Comparison of ENCODE assay signal across 9 cellular contexts in genomic region chr9:135978650-135979461, GRCh38. TPM values are rescaled to one million over a fixed set of nuclear protein-coding genes. Genes with fewer than 3 reads are reported as not detected.
DNase-seq lines count a peak whose midpoint lies in the region; ATAC-seq and TF ChIP-seq lines count a peak whose summit lies in the region.
"Had no signal": no experiment of that assay in that cellular context is flagged by ENCODE, and none has a peak within 500 bp of the region (broad histone marks: within the 10 kb centered on the region; RNA-seq: fewer than 3 reads in every experiment).

No MANE protein-coding gene starts in this region.

- H3K27ac ChIP-seq in heart left ventricle, result no peak overlapping the region
- H3K27ac ChIP-seq in upper lobe of right lung, result no peak overlapping the region
- no peak overlapping the region for H3K27ac ChIP-seq in OCI-LY7 (ENCODE audit: low read depth, low read length, poor library complexity, severe bottlenecking)

- no peaks in the 10 kb centered on the region for H3K36me3 Mint-ChIP-seq in Calu3 (ENCODE audit: insufficient read depth, unreplicated experiment)

- no peak for TF ChIP-seq CTCF in heart left ventricle (IDR thresholded peaks at IDR 0.05)
- no peak for TF ChIP-seq CTCF in upper lobe of right lung (IDR thresholded peaks at IDR 0.05)
- TF ChIP-seq CTCF in Calu3 (IDR thresholded peaks at IDR 0.05; ENCODE audit: unreplicated experiment), result no peak
- TF ChIP-seq CTCF in OCI-LY7 (conservative IDR thresholded peaks at IDR 0.05; ENCODE audit: low read length), result no peak

- POLR2A ChIA-PET in OCI-LY7 (lab: Charles Lee), result no interaction called here

- DNase-seq in heart left ventricle (no peak), cardiac septum (ENCODE audit: low spot score) (no peak), hypothalamus (lab: John Stamatoyannopoulos, UW) (peak in 36 of 51 donors; percentile 15 to 70 (median 50)), upper lobe of right lung (no peak), NCI-H2196 (lab: John Stamatoyannopoulos, UW; ENCODE audit: unreplicated experiment) (no peak), Calu3 (no peak), OCI-LY7 (ENCODE audit: low spot score) (no peak)
- DNase-seq in activated T-cell treated with anti-CD3 and anti-CD28 coated beads, Interleukin-2, amount 50 U/mL, for 48 hours, result peak; percentile 33 to 49
- DNase-seq: NCI-H1930 had no signal

- 35 to 56% (median 42%) methylated on average over 11 to 19 of the region's 19 CpGs for WGBS in heart left ventricle, 4 donors

- ATAC-seq in heart left ventricle (peak in 3 of 4 donors; percentile 12 to 54 (median 29)), upper lobe of right lung (peak; percentile 36)

- H3K4me1 ChIP-seq in heart left ventricle, result peaks cover 0 to 15% (median 9%) of the 10 kb centered on the region in 12 donors
- H3K4me1 ChIP-seq in upper lobe of right lung, result peaks cover 9% of the 10 kb centered on the region
- no peaks in the 10 kb centered on the region for H3K4me1 ChIP-seq in OCI-LY7 (ENCODE audit: insufficient read depth, low read length, poor library complexity, severe bottlenecking)

- TF ChIP-seq POLR2A in heart left ventricle (IDR thresholded peaks at IDR 0.05), result no peak

- H3K36me3 ChIP-seq in heart left ventricle (no peaks in the 10 kb centered on the region), upper lobe of right lung (no peaks in the 10 kb centered on the region), OCI-LY7 (ENCODE audit: insufficient read depth, low read length) (no peaks in the 10 kb centered on the region)

- no peaks in the 10 kb centered on the region for H4K20me1 ChIP-seq in OCI-LY7 (ENCODE audit: insufficient read depth, low read length)

- H3K9me3 ChIP-seq in heart left ventricle, result no peaks in the 10 kb centered on the region
- H3K9me3 ChIP-seq in upper lobe of right lung, result no peaks in the 10 kb centered on the region
- H3K9me3 ChIP-seq in OCI-LY7 (ENCODE audit: low read length), result no peaks in the 10 kb centered on the region

- H2AFZ ChIP-seq in OCI-LY7 (ENCODE audit: low read length), result no peak overlapping the region

- no peaks in the 10 kb centered on the region for H3K9me3 Mint-ChIP-seq in Calu3 (ENCODE audit: low read depth, unreplicated experiment)

- no peak overlapping the region for H3K4me2 ChIP-seq in OCI-LY7 (ENCODE audit: low read length)

- BruUV-seq in Calu3 (replicated peaks; lab: Mats Ljungman, UMichigan) (no TSS peak), OCI-LY7 (replicated peaks; lab: Mats Ljungman, UMichigan) (no TSS peak)

- no peaks in the 10 kb centered on the region for H3K4me1 Mint-ChIP-seq in Calu3 (ENCODE audit: low read depth, unreplicated experiment)

- CTCF ChIA-PET in Calu3 (lab: Charles Lee), result no interaction called here
- CTCF ChIA-PET in OCI-LY7 (lab: Charles Lee; ENCODE audit: unreplicated experiment), result no interaction called here

- H3K27me3 ChIP-seq in heart left ventricle, result peaks cover 0 to 3% (median 0%) of the 10 kb centered on the region in 9 donors
- H3K27me3 ChIP-seq in upper lobe of right lung, result peaks cover 4% of the 10 kb centered on the region

- H3K4me3 ChIP-seq in heart left ventricle (no peak overlapping the region), upper lobe of right lung (no peak overlapping the region), OCI-LY7 (ENCODE audit: low read depth, low read length, poor library complexity, severe bottlenecking) (no peak overlapping the region)

- no peak overlapping the region for H3K4me3 Mint-ChIP-seq in Calu3 (ENCODE audit: low read depth, unreplicated experiment)

- no peaks in the 10 kb centered on the region for H3K9me2 ChIP-seq in OCI-LY7 (ENCODE audit: insufficient read depth, low read length)

- peaks cover 50% of the 10 kb centered on the region for H3K27me3 Mint-ChIP-seq in Calu3 (ENCODE audit: unreplicated experiment)

- intact Hi-C loops in heart left ventricle (cut with DNase I), result no loop called here
- intact Hi-C loops in cardiac septum (cut with DNase I), result no loop called here
- intact Hi-C loops in upper lobe of right lung (cut with DNase I), result no loop called here
- intact Hi-C loops in Calu3 (cut with micrococcal nuclease; ENCODE audit: unreplicated experiment), result no loop called here
- intact Hi-C loops in OCI-LY7 (cut with micrococcal nuclease; ENCODE audit: unreplicated experiment), result no loop called here

- H3K27ac Mint-ChIP-seq in Calu3 (ENCODE audit: unreplicated experiment), result no peak overlapping the region

- H3K79me2 ChIP-seq in OCI-LY7 (ENCODE audit: insufficient read depth, low read depth, low read length), result no peaks in the 10 kb centered on the region

RNA-seq across cellular contexts. Expression of gene UBAC1, which starts 17.7 kb away (rescaled TPM):
- total RNA-seq in heart left ventricle, result 100 to 1,000 TPM in 4 of 9 donors, 10 to 100 TPM in 5; 71.1 to 115 (median 87.6) TPM
- polyA plus RNA-seq in heart left ventricle, result 100 to 1,000 TPM; 100 to 140 TPM
- 90.3 TPM for total RNA-seq in cardiac septum
- 30.1 TPM for total RNA-seq in upper lobe of right lung
- total RNA-seq in Calu3 (2022), result 19.5 and 19.7 TPM in 2 replicates
- 59.2 and 75.7 TPM in 2 replicates for total RNA-seq in OCI-LY7 (2014; rRNA removed; shearing (Covaris generic))
- 42.3 and 42.4 TPM in 2 replicates for total RNA-seq in OCI-LY7 (2022)

Comparison
In these comparisons a context has a peak if more than half of its experiments do, and no peak if none do; other contexts are left out.
1. DNase-seq: peak in activated T-cell treated with anti-CD3 and anti-CD28 coated beads, Interleukin-2, amount 50 U/mL, for 48 hours (2 of 2) and hypothalamus (36 of 51); none in heart left ventricle (0 of 5), cardiac septum (single experiment), upper lobe of right lung (single experiment), NCI-H2196 (single experiment), Calu3 (single experiment) and OCI-LY7 (single experiment).